In genomic region chr19:49301165-49301865, GRCh38 we compare ENCODE assay signal across 8 cellular contexts.
A peak's percentile ranks its signal among the peaks of the same experiment; 100 is the strongest.
DNase-seq lines count a peak whose midpoint lies in the region; ATAC-seq lines count a peak whose summit lies in the region.

No MANE protein-coding gene starts in this region.

- no peaks in the 10 kb centered on the region for H3K9me3 Mint-ChIP-seq in central memory CD8-positive, alpha-beta T cell

- ATAC-seq in GM21825 (IDR thresholded peaks at IDR 0.05; ENCODE audit: unreplicated experiment) (peak; percentile 70), GM18519 (IDR thresholded peaks at IDR 0.05; ENCODE audit: low FRiP score, unreplicated experiment) (no peak)
- peak; percentile 89 for ATAC-seq in central memory CD8-positive, alpha-beta T cell (replicated peaks; ENCODE audit: extremely low read depth, poor library complexity, severe bottlenecking)

- no peak overlapping the region for H3K4me3 Mint-ChIP-seq in central memory CD8-positive, alpha-beta T cell

- DNase-seq in Ammon's horn (ENCODE audit: low spot score): peak; percentile 75
- peak; percentile 49 for DNase-seq in NCI-H2196 (lab: John Stamatoyannopoulos, UW; ENCODE audit: unreplicated experiment)
- DNase-seq in activated CD4-positive, CD25-positive, alpha-beta regulatory T cell treated with anti-CD3 and anti-CD28 coated beads, Interleukin-2, amount 50 U/mL, for 72 hours: peak; percentile 87
- peak; percentile 56 to 69 for DNase-seq in central memory CD8-positive, alpha-beta T cell (ENCODE audit: low spot score in 2 of 2)
- DNase-seq in kidney tubule cell (ENCODE audit: low spot score): peak; percentile 50
- peak; percentile 83 for DNase-seq in stimulated activated CD4-positive, alpha-beta T cell treated with anti-CD3 and anti-CD28 coated beads, Interleukin-1b, Interleukin-23, amount 100 ng/mL, for 48 hours

- no peaks in the 10 kb centered on the region for H3K27me3 Mint-ChIP-seq in central memory CD8-positive, alpha-beta T cell

- H3K4me1 Mint-ChIP-seq in central memory CD8-positive, alpha-beta T cell: peaks cover 6% of the 10 kb centered on the region

- peak overlapping the region; percentile 82 for H3K27ac Mint-ChIP-seq in central memory CD8-positive, alpha-beta T cell (ENCODE audit: low read depth)

- no peaks in the 10 kb centered on the region for H3K36me3 Mint-ChIP-seq in central memory CD8-positive, alpha-beta T cell (ENCODE audit: insufficient read depth)
